1 cellular context compared by ENCODE assay signal in the genomic region with DNA sequence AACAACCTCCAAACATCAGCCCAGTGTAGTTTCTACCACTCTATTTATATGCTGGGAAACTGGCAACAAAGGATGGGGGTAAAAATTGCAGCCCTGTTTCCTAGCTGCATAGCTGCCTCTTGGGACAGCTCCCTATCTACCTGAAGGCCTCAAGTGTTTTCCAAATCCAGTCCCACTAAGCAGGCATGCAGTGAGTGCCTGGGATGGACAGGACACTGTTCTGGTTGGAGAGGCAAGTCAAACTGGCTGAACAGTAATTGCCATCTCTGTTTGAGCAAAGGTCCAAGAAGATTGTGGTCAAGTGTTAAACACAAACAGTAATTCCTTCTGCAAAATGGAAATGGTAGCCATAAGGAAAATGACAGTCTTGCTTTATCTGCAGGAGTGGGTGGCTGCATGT.
TF ChIP-seq lines count a peak whose summit lies in the region.

No MANE protein-coding gene starts in this region.

TF ChIP-seq in H1, 55 proteins besides CTCF, POLR2A, EP300 and RAD21:
- TF ChIP-seq CREB1 (IDR thresholded peaks at IDR 0.05): no peak
- TF ChIP-seq GTF2F1 (IDR thresholded peaks at IDR 0.05; ENCODE audit: borderline replicate concordance, low read depth, low read length): no peak
- no peak for TF ChIP-seq CBX8 (IDR thresholded peaks at IDR 0.05; ENCODE audit: borderline replicate concordance, low read depth, low read length)
- no peak for TF ChIP-seq KDM1A (IDR thresholded peaks at IDR 0.05; ENCODE audit: borderline replicate concordance, low read length)
- TF ChIP-seq, protein P1, sequence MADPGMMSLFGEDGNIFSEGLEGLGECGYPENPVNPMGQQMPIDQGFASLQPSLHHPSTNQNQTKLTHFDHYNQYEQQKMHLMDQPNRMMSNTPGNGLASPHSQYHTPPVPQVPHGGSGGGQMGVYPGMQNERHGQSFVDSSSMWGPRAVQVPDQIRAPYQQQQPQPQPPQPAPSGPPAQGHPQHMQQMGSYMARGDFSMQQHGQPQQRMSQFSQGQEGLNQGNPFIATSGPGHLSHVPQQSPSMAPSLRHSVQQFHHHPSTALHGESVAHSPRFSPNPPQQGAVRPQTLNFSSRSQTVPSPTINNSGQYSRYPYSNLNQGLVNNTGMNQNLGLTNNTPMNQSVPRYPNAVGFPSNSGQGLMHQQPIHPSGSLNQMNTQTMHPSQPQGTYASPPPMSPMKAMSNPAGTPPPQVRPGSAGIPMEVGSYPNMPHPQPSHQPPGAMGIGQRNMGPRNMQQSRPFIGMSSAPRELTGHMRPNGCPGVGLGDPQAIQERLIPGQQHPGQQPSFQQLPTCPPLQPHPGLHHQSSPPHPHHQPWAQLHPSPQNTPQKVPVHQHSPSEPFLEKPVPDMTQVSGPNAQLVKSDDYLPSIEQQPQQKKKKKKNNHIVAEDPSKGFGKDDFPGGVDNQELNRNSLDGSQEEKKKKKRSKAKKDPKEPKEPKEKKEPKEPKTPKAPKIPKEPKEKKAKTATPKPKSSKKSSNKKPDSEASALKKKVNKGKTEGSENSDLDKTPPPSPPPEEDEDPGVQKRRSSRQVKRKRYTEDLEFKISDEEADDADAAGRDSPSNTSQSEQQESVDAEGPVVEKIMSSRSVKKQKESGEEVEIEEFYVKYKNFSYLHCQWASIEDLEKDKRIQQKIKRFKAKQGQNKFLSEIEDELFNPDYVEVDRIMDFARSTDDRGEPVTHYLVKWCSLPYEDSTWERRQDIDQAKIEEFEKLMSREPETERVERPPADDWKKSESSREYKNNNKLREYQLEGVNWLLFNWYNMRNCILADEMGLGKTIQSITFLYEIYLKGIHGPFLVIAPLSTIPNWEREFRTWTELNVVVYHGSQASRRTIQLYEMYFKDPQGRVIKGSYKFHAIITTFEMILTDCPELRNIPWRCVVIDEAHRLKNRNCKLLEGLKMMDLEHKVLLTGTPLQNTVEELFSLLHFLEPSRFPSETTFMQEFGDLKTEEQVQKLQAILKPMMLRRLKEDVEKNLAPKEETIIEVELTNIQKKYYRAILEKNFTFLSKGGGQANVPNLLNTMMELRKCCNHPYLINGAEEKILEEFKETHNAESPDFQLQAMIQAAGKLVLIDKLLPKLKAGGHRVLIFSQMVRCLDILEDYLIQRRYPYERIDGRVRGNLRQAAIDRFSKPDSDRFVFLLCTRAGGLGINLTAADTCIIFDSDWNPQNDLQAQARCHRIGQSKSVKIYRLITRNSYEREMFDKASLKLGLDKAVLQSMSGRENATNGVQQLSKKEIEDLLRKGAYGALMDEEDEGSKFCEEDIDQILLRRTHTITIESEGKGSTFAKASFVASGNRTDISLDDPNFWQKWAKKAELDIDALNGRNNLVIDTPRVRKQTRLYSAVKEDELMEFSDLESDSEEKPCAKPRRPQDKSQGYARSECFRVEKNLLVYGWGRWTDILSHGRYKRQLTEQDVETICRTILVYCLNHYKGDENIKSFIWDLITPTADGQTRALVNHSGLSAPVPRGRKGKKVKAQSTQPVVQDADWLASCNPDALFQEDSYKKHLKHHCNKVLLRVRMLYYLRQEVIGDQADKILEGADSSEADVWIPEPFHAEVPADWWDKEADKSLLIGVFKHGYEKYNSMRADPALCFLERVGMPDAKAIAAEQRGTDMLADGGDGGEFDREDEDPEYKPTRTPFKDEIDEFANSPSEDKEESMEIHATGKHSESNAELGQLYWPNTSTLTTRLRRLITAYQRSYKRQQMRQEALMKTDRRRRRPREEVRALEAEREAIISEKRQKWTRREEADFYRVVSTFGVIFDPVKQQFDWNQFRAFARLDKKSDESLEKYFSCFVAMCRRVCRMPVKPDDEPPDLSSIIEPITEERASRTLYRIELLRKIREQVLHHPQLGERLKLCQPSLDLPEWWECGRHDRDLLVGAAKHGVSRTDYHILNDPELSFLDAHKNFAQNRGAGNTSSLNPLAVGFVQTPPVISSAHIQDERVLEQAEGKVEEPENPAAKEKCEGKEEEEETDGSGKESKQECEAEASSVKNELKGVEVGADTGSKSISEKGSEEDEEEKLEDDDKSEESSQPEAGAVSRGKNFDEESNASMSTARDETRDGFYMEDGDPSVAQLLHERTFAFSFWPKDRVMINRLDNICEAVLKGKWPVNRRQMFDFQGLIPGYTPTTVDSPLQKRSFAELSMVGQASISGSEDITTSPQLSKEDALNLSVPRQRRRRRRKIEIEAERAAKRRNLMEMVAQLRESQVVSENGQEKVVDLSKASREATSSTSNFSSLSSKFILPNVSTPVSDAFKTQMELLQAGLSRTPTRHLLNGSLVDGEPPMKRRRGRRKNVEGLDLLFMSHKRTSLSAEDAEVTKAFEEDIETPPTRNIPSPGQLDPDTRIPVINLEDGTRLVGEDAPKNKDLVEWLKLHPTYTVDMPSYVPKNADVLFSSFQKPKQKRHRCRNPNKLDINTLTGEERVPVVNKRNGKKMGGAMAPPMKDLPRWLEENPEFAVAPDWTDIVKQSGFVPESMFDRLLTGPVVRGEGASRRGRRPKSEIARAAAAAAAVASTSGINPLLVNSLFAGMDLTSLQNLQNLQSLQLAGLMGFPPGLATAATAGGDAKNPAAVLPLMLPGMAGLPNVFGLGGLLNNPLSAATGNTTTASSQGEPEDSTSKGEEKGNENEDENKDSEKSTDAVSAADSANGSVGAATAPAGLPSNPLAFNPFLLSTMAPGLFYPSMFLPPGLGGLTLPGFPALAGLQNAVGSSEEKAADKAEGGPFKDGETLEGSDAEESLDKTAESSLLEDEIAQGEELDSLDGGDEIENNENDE (IDR thresholded peaks at IDR 0.05; ENCODE audit: insufficient replicate concordance, low read length): no peak
- TF ChIP-seq MAFK (IDR thresholded peaks at IDR 0.05; ENCODE audit: low read depth, low read length): no peak
- no peak for TF ChIP-seq CHD2 (IDR thresholded peaks at IDR 0.05; ENCODE audit: low read length)
- TF ChIP-seq SP4 (IDR thresholded peaks at IDR 0.05; ENCODE audit: low read length): no peak
- TF ChIP-seq HDAC2 (IDR thresholded peaks at IDR 0.05; ENCODE audit: borderline replicate concordance in 1 of 2, low read depth in 2 of 2, low read length in 2 of 2): no peak
- no peak for TF ChIP-seq RNF2 (IDR thresholded peaks at IDR 0.05; ENCODE audit: borderline replicate concordance, low read depth, low read length, missing control alignments, poor library complexity, severe bottlenecking)
- TF ChIP-seq SAP30 (IDR thresholded peaks at IDR 0.05; ENCODE audit: insufficient read depth, insufficient replicate concordance, low read length): no peak
- TF ChIP-seq KDM5A (IDR thresholded peaks at IDR 0.05; ENCODE audit: low read length): no peak
- TF ChIP-seq SIRT6 (IDR thresholded peaks at IDR 0.05; ENCODE audit: low read length): no peak
- no peak for TF ChIP-seq SUZ12 (IDR thresholded peaks at IDR 0.05; ENCODE audit: low read length)
- TF ChIP-seq, protein P2, sequence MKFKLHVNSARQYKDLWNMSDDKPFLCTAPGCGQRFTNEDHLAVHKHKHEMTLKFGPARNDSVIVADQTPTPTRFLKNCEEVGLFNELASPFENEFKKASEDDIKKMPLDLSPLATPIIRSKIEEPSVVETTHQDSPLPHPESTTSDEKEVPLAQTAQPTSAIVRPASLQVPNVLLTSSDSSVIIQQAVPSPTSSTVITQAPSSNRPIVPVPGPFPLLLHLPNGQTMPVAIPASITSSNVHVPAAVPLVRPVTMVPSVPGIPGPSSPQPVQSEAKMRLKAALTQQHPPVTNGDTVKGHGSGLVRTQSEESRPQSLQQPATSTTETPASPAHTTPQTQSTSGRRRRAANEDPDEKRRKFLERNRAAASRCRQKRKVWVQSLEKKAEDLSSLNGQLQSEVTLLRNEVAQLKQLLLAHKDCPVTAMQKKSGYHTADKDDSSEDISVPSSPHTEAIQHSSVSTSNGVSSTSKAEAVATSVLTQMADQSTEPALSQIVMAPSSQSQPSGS (IDR thresholded peaks at IDR 0.05; ENCODE audit: low read length): no peak
- TF ChIP-seq SIX5 (IDR thresholded peaks at IDR 0.05; ENCODE audit: low read depth, low read length): no peak
